Comparison of ENCODE assay signal across 8 cellular contexts in the genomic region with DNA sequence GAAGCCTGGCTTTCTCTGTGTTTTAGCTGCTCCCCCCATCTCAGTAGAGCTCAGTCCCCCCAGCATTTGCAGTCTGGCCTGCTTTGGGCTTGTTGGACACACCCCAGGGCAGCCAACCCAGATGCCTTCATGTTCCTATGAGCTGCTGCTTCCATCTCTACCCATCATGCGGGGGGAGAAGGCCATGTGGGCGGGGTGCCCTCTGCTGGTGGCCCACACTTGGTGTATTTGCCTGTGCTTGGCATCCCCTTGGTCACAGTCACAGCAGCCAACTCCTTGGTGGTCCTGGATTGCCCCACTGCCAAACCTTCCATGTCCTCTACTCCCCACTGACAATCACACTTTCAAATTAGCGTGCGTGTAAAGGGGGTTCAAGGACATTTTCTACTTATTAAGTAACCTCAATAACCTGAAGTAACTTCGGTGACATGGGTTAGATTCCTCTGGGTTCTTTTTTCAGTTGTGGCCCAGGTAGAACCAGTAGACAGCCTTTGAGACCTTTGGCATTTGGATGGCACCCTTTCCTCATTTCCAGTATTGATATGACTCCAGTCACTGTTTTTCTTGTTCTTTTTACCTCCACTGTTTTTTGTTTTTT. TPM values are rescaled to one million over a fixed set of nuclear protein-coding genes. Genes with fewer than 3 reads are reported as not detected.
A peak's percentile ranks its signal among the peaks of the same experiment; 100 is the strongest.
DNase-seq lines count a peak whose midpoint lies in the region; ATAC-seq, FAIRE-seq and TF ChIP-seq lines count a peak whose summit lies in the region.

No MANE protein-coding gene starts in this region.

- no peaks in the 10 kb centered on the region for H3K79me2 ChIP-seq in HCT116 (ENCODE audit: insufficient read depth, low read length)

- intact Hi-C loops in HCT116 (cut with micrococcal nuclease) = loop anchor here (1.0 to 10.0 kb wide), 4 partner anchors 79 to 706 kb away; a partner anchor contains a TSS
- intact Hi-C loops in activated B cell treated with CpG ODN at 0.5 μM for 24 hours (cut with micrococcal nuclease) = loop anchor here (1.0 to 5.0 kb wide), 9 partner anchors 27 to 1196 kb away; a partner anchor contains a TSS
- intact Hi-C loops in left colon (cut with DNase I, micrococcal nuclease) = loop anchor here in 1 of 2 donors (5.0 kb wide), 1 partner anchor 81 kb away; no protein-coding TSS in a partner anchor

- H3K27ac Mint-ChIP-seq in activated B cell treated with CpG ODN at 0.5 μM for 24 hours = no peak overlapping the region

- H3K9me3 Mint-ChIP-seq in activated B cell treated with CpG ODN at 0.5 μM for 24 hours = no peaks in the 10 kb centered on the region

- FAIRE-seq in bronchial epithelial cell (lab: Jason Lieb, UNC) = no peak

- no peaks in the 10 kb centered on the region for H3K9me3 ChIP-seq in HCT116 (ENCODE audit: control insufficient read depth in 1 of 2, insufficient read depth in 1 of 2, low read depth in 1 of 2, low read length in 2 of 2)

- peak; percentile 99 for ATAC-seq in HCT116
- ATAC-seq in activated B cell treated with CpG ODN at 0.5 μM for 24 hours (ENCODE audit: low read depth) = peak; percentile 99
- peak; percentile 97 for ATAC-seq in left colon
- no peak for ATAC-seq in GM18909 (IDR thresholded peaks at IDR 0.05; ENCODE audit: poor library complexity, unreplicated experiment)

- no peaks in the 10 kb centered on the region for H3K36me3 Mint-ChIP-seq in activated B cell treated with CpG ODN at 0.5 μM for 24 hours (ENCODE audit: low read depth)

- peak; percentile 75 for DNase-seq in ELR (ENCODE audit: low read depth)
- peak; percentile 51 for DNase-seq in HCT116 (ENCODE audit: low read depth, low spot score)
- peak; percentile 4 for DNase-seq in NCI-H146 treated with DMSO at 0.1 percent for 48 hours (lab: John Stamatoyannopoulos, UW; ENCODE audit: unreplicated experiment)
- peak; percentile 72 for DNase-seq in activated B cell treated with CpG ODN at 0.5 μM for 24 hours
- DNase-seq in bronchial epithelial cell (ENCODE audit: low read depth) = peak; percentile 44
- peak; percentile 71 to 84 for DNase-seq in left colon
- DNase-seq in stimulated activated CD8-positive, alpha-beta memory T cell treated with anti-CD3 and anti-CD28 coated beads, Interleukin-12 subunit alpha, Interleukin-12 subunit beta, amount 100 ng/mL, for 24 hours (ENCODE audit: extremely low read depth) = peak; percentile 52

- H2AFZ ChIP-seq in HCT116 (ENCODE audit: low read depth, low read length, poor library complexity, severe bottlenecking) = no peak overlapping the region

- H3K27me3 Mint-ChIP-seq in activated B cell treated with CpG ODN at 0.5 μM for 24 hours = no peaks in the 10 kb centered on the region

- H3K27ac ChIP-seq in HCT116 (ENCODE audit: low read depth, low read length) = no peak overlapping the region

- TF ChIP-seq POLR2A in HCT116 (IDR thresholded peaks at IDR 0.05; ENCODE audit: borderline replicate concordance, extremely low read depth, insufficient read depth, insufficient read length) = no peak

- H3K4me3 ChIP-seq in HCT116 (replicated peaks in 1 of 2; ENCODE audit: low read depth in 1 of 2, low read length in 2 of 2) (no peak overlapping the region), bronchial epithelial cell (ENCODE audit: low read depth, low read length) (no peak overlapping the region)

- TF ChIP-seq CTCF in HCT116 (IDR thresholded peaks at IDR 0.05 in 2 of 3, conservative IDR thresholded peaks at IDR 0.05 in 1 of 3; ENCODE audit: borderline replicate concordance in 1 of 3, insufficient read depth in 1 of 3, low read depth in 2 of 3, low read length in 2 of 3) (peak; percentile 64 to 94 (median 86); a peak in 5 of 6 replicates), activated B cell treated with CpG ODN at 0.5 μM for 24 hours (IDR thresholded peaks at IDR 0.05) (no peak), bronchial epithelial cell (IDR thresholded peaks at IDR 0.05; ENCODE audit: insufficient read depth, low read length, severe bottlenecking) (peak; percentile 72)

- no peaks in the 10 kb centered on the region for H3K9me2 ChIP-seq in HCT116 (ENCODE audit: insufficient read depth)

- H4K20me1 ChIP-seq in HCT116 (ENCODE audit: insufficient read depth) = no peaks in the 10 kb centered on the region

- H3K4me2 ChIP-seq in HCT116 (ENCODE audit: low read length) = no peak overlapping the region

- no peaks in the 10 kb centered on the region for H3K27me3 ChIP-seq in HCT116 (ENCODE audit: insufficient read depth, low read length)
- H3K27me3 ChIP-seq in bronchial epithelial cell (ENCODE audit: control insufficient read depth, insufficient read depth, low read length) = no peaks in the 10 kb centered on the region

- peaks cover 24% of the 10 kb centered on the region for H3K4me1 Mint-ChIP-seq in activated B cell treated with CpG ODN at 0.5 μM for 24 hours

- peak; percentile 91 for TF ChIP-seq RAD21 in HCT116 (IDR thresholded peaks at IDR 0.05; ENCODE audit: low read depth)

- peaks cover 0 to 4% of the 10 kb centered on the region in 2 experiments; a peak in 2 of 4 replicates for H3K4me1 ChIP-seq in HCT116 (ENCODE audit: control insufficient read depth in 1 of 2, insufficient read depth in 2 of 2, low read length in 2 of 2)

- BruUV-seq in HCT116 (replicated peaks; lab: Mats Ljungman, UMichigan) = no TSS peak

- CTCF ChIA-PET in HCT116 (lab: Charles Lee) = interaction anchor here (0.6 to 1.5 kb wide), 10 partner anchors 10 to 681 kb away, joined by 3 to 9 read pairs (median 4); a partner anchor contains a TSS
- CTCF ChIA-PET in activated B cell treated with CpG ODN at 0.5 μM for 24 hours (lab: Charles Lee) = interaction anchor here (0.6 to 2.8 kb wide), 33 partner anchors 9 to 1195 kb away, joined by 3 to 24 read pairs (median 4); a partner anchor contains a TSS

- no peak overlapping the region for H3K4me3 Mint-ChIP-seq in activated B cell treated with CpG ODN at 0.5 μM for 24 hours

- H3K9ac ChIP-seq in HCT116 (ENCODE audit: low read length) = no peak overlapping the region

- POLR2A ChIA-PET in HCT116 (lab: Charles Lee) (no interaction called here), activated B cell treated with CpG ODN at 0.5 μM for 24 hours (lab: Charles Lee) (interaction anchor here (0.6 to 1.7 kb wide), 4 partner anchors 75 to 488 kb away, joined by 4 to 8 read pairs (median 6); a partner anchor contains a TSS)

- H3K36me3 ChIP-seq in HCT116 (ENCODE audit: control insufficient read depth in 1 of 2, insufficient read depth in 2 of 2, low read length in 2 of 2) = no peaks in the 10 kb centered on the region
- H3K36me3 ChIP-seq in bronchial epithelial cell (ENCODE audit: control insufficient read depth, insufficient read depth, low read length) = no peaks in the 10 kb centered on the region

- RAD21 ChIA-PET in HCT116 (lab: Charles Lee; ENCODE audit: low non-redundant PET in 1 of 2, low total read pairs in 2 of 2, uncharacterized antibody in 2 of 2, unreplicated experiment in 2 of 2) = interaction anchor here in 1 of 2 experiments (0.5 to 1.0 kb wide), 4 partner anchors 50 to 680 kb away, joined by 3 to 4 read pairs (median 4); no protein-coding TSS in a partner anchor

TF ChIP-seq in HCT116, 20 proteins besides CTCF, POLR2A, EP300 and RAD21:
- TF ChIP-seq ZNF274 (IDR thresholded peaks at IDR 0.05; ENCODE audit: low read depth, low read length) = no peak
- TF ChIP-seq, protein P1, sequence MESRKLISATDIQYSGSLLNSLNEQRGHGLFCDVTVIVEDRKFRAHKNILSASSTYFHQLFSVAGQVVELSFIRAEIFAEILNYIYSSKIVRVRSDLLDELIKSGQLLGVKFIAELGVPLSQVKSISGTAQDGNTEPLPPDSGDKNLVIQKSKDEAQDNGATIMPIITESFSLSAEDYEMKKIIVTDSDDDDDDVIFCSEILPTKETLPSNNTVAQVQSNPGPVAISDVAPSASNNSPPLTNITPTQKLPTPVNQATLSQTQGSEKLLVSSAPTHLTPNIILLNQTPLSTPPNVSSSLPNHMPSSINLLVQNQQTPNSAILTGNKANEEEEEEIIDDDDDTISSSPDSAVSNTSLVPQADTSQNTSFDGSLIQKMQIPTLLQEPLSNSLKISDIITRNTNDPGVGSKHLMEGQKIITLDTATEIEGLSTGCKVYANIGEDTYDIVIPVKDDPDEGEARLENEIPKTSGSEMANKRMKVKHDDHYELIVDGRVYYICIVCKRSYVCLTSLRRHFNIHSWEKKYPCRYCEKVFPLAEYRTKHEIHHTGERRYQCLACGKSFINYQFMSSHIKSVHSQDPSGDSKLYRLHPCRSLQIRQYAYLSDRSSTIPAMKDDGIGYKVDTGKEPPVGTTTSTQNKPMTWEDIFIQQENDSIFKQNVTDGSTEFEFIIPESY (IDR thresholded peaks at IDR 0.05; ENCODE audit: extremely low read depth, insufficient replicate concordance, low read length) = no peak
- TF ChIP-seq, protein P2, sequence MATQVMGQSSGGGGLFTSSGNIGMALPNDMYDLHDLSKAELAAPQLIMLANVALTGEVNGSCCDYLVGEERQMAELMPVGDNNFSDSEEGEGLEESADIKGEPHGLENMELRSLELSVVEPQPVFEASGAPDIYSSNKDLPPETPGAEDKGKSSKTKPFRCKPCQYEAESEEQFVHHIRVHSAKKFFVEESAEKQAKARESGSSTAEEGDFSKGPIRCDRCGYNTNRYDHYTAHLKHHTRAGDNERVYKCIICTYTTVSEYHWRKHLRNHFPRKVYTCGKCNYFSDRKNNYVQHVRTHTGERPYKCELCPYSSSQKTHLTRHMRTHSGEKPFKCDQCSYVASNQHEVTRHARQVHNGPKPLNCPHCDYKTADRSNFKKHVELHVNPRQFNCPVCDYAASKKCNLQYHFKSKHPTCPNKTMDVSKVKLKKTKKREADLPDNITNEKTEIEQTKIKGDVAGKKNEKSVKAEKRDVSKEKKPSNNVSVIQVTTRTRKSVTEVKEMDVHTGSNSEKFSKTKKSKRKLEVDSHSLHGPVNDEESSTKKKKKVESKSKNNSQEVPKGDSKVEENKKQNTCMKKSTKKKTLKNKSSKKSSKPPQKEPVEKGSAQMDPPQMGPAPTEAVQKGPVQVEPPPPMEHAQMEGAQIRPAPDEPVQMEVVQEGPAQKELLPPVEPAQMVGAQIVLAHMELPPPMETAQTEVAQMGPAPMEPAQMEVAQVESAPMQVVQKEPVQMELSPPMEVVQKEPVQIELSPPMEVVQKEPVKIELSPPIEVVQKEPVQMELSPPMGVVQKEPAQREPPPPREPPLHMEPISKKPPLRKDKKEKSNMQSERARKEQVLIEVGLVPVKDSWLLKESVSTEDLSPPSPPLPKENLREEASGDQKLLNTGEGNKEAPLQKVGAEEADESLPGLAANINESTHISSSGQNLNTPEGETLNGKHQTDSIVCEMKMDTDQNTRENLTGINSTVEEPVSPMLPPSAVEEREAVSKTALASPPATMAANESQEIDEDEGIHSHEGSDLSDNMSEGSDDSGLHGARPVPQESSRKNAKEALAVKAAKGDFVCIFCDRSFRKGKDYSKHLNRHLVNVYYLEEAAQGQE (IDR thresholded peaks at IDR 0.05; ENCODE audit: low read depth) = no peak
- TF ChIP-seq YY1 (IDR thresholded peaks at IDR 0.05; ENCODE audit: extremely low read depth, insufficient replicate concordance, low read depth, low read length) = peak; percentile 31

RNA-seq across cellular contexts. Expression of a gene that starts 42.8 kb away (rescaled TPM):
- 12.7 TPM for total RNA-seq in HCT116 (2021; ENCODE audit: unreplicated experiment)
- polyA plus RNA-seq in HCT116 (2012) = 6.4 and 7.5 TPM in 2 replicates
- 6.1 and 6.5 TPM in 2 replicates for total RNA-seq in activated B cell treated with CpG ODN at 0.5 μM for 24 hours
- 7.0 and 13.2 TPM in 2 replicates for total RNA-seq in bronchial epithelial cell
- 10 to 100 TPM; 30.7 to 35.3 TPM for total RNA-seq in left colon

Comparison
In these comparisons a context has a peak if more than half of its experiments do, and no peak if none do; other contexts are left out.
1. DNase-seq: peak in every context shown above with its lines; median percentile 78 in left colon; 75 in ELR; 72 in activated B cell treated with CpG ODN at 0.5 μM for 24 hours; 52 in stimulated activated CD8-positive, alpha-beta memory T cell treated with anti-CD3 and anti-CD28 coated beads, Interleukin-12 subunit alpha, Interleukin-12 subunit beta, amount 100 ng/mL, for 24 hours; 51 in HCT116; 44 in bronchial epithelial cell; 4 in NCI-H146 treated with DMSO at 0.1 percent for 48 hours.